10 cellular contexts compared by ENCODE assay signal in genomic region chr5:132487841-132488555, GRCh38. TPM values are rescaled to one million over a fixed set of nuclear protein-coding genes. Genes with fewer than 3 reads are reported as not detected.
DNase-seq lines count a peak whose midpoint lies in the region; ATAC-seq and TF ChIP-seq lines count a peak whose summit lies in the region.
"Had no signal": no experiment of that assay in that cellular context is flagged by ENCODE, and none has a peak within 500 bp of the region (broad histone marks: within the 10 kb centered on the region; RNA-seq: fewer than 3 reads in every experiment).

No MANE protein-coding gene starts in this region.

- peaks cover 21 to 40% of the 10 kb centered on the region in 2 donors for H3K4me1 ChIP-seq in lung (ENCODE audit: control insufficient read depth in 2 of 2, insufficient read depth in 2 of 2, low read length in 2 of 2)
- peaks cover 64% of the 10 kb centered on the region for H3K4me1 ChIP-seq in vagina

- H3K36me3 ChIP-seq in lung (ENCODE audit: control insufficient read depth in 2 of 2, insufficient read depth in 2 of 2, low read length in 2 of 2) (peaks cover 14 to 46% of the 10 kb centered on the region in 2 donors), vagina (peaks cover 6 to 41% of the 10 kb centered on the region in 2 donors)

- H3K27ac ChIP-seq in lung (ENCODE audit: low read depth in 1 of 2, low read length in 1 of 2) (peak overlapping the region in 1 of 2 donors; percentile 55), vagina (peak overlapping the region; percentile 98)

- H3K9me3 ChIP-seq in lung (ENCODE audit: control insufficient read depth in 2 of 2, insufficient read depth in 1 of 2, low read length in 1 of 2) (no peaks in the 10 kb centered on the region), vagina (no peaks in the 10 kb centered on the region)

- TF ChIP-seq POLR2A in vagina (IDR thresholded peaks at IDR 0.05), result no peak

- intact Hi-C loops in vagina (cut with DNase I), result loop anchor here (5.0 kb wide), 1 partner anchor 71 kb away; no protein-coding TSS in a partner anchor

- TF ChIP-seq CTCF in lung (IDR thresholded peaks at IDR 0.05; ENCODE audit: control extremely low read depth, extremely low read depth) (no peak), vagina (IDR thresholded peaks at IDR 0.05) (no peak)

- no peaks in the 10 kb centered on the region for H3K27me3 ChIP-seq in lung (ENCODE audit: control insufficient read depth, insufficient read depth)
- H3K27me3 ChIP-seq in vagina, result no peaks in the 10 kb centered on the region

- no peak for ATAC-seq in lung (ENCODE audit: insufficient read depth, low FRiP score)
- no peak for ATAC-seq in HG02884 (IDR thresholded peaks at IDR 0.05; ENCODE audit: unreplicated experiment)
- no peak for ATAC-seq in GM21360 (IDR thresholded peaks at IDR 0.05; ENCODE audit: unreplicated experiment)

- 41 to 44% methylated on average over 3 of the region's 3 CpGs for whole genome bisulfite sequencing in lung, 2 donors

- H3K4me3 ChIP-seq in lung (peak overlapping the region; percentile 11), vagina (no peak overlapping the region)

- peak; percentile 16 for DNase-seq in stimulated activated CD4-positive, alpha-beta T cell treated with anti-CD3 and anti-CD28 coated beads, Interleukin-15, amount 100 ng/mL, for 24 hours
- DNase-seq in stimulated activated CD4-positive, alpha-beta T cell treated with anti-CD3 and anti-CD28 coated beads, Interleukin-2, amount 100 ng/mL, for 48 hours, result no peak
- DNase-seq in activated T-cell treated with anti-CD3 and anti-CD28 coated beads, Interleukin-2, amount 50 U/mL, for 48 hours, result peak; percentile 35 to 37
- DNase-seq in lung (ENCODE audit: low spot score) (no peak), vagina (ENCODE audit: extremely low spot score in 2 of 2) (peak; percentile 74 to 83), HuH-7.5 (ENCODE audit: low spot score) (no peak)
- DNase-seq: NCI-H2029 treated with DMSO at 0.1 percent for 48 hours had no signal

RNA-seq across cellular contexts. Expression of gene IRF1, which starts 2.6 kb away (rescaled TPM):
- total RNA-seq in lung (10 to 100 TPM; 53.8 to 83.2 TPM), vagina (49.8 TPM)
- 100 to 1,000 TPM in 1 of 2 donors, 10 to 100 TPM in 1; 32.9 to 141 TPM for polyA plus RNA-seq in lung

RNA-seq across cellular contexts. Expression of gene IL5, which starts 55.3 kb away (rescaled TPM):
- total RNA-seq in lung (not detected), vagina (not detected)
- polyA plus RNA-seq in lung, result not detected
- total RNA-seq: H4 had no signal

Comparison
In these comparisons a context has a peak if more than half of its experiments do, and no peak if none do; other contexts are left out.
1. DNase-seq: peak in stimulated activated CD4-positive, alpha-beta T cell treated with anti-CD3 and anti-CD28 coated beads, Interleukin-15, amount 100 ng/mL, for 24 hours (single experiment), activated T-cell treated with anti-CD3 and anti-CD28 coated beads, Interleukin-2, amount 50 U/mL, for 48 hours (2 of 2) and vagina (2 of 2); none in stimulated activated CD4-positive, alpha-beta T cell treated with anti-CD3 and anti-CD28 coated beads, Interleukin-2, amount 100 ng/mL, for 48 hours (0 of 2), lung (single experiment) and HuH-7.5 (single experiment).